Comparison of ENCODE assay signal across 13 cellular contexts in genomic region chr3:117853923-117854322, GRCh38.
DNase-seq lines count a peak whose midpoint lies in the region; ATAC-seq, FAIRE-seq and TF ChIP-seq lines count a peak whose summit lies in the region.
"Had no signal": no experiment of that assay in that cellular context is flagged by ENCODE, and none has a peak within 500 bp of the region (broad histone marks: within the 10 kb centered on the region; RNA-seq: fewer than 3 reads in every experiment).

No MANE protein-coding gene starts in this region.

- H3K4me1 Mint-ChIP-seq in activated naive CD4-positive, alpha-beta T cell treated with anti-CD3 and anti-CD28 coated beads for 36 hours (ENCODE audit: low read depth): no peaks in the 10 kb centered on the region
- H3K4me1 Mint-ChIP-seq: activated CD8-positive, alpha-beta memory T cell treated with anti-CD3 and anti-CD28 coated beads, Interleukin-2, amount 10 ng/mL, durations not matched to agents 7 days and 5 days; brain had no signal

- H3K4me1 ChIP-seq in A549: peaks cover 32% of the 10 kb centered on the region
- no peaks in the 10 kb centered on the region for H3K4me1 ChIP-seq in Panc1 (ENCODE audit: control insufficient read depth, insufficient read depth, low read length)

- peak overlapping the region; percentile 66 to 68 for H3K27ac ChIP-seq in A549
- no peak overlapping the region for H3K27ac ChIP-seq in Panc1 (ENCODE audit: low read length)
- H3K27ac ChIP-seq in substantia nigra (ENCODE audit: low read depth, low read length, poor library complexity, severe bottlenecking): no peak overlapping the region

- H3K27me3 Mint-ChIP-seq in activated naive CD4-positive, alpha-beta T cell treated with anti-CD3 and anti-CD28 coated beads for 36 hours (ENCODE audit: low read depth): no peaks in the 10 kb centered on the region
- H3K27me3 Mint-ChIP-seq: activated CD8-positive, alpha-beta memory T cell treated with anti-CD3 and anti-CD28 coated beads, Interleukin-2, amount 10 ng/mL, durations not matched to agents 7 days and 5 days; brain had no signal

- CTCF ChIA-PET in A549 (lab: Yijun Ruan, JAX): interaction anchor here (0.8 to 1.4 kb wide), 2 partner anchors 22 to 304 kb away, joined by 3 to 4 read pairs; no protein-coding TSS in a partner anchor
- CTCF ChIA-PET in Panc1 (lab: Charles Lee): no interaction called here
- CTCF ChIA-PET in activated naive CD4-positive, alpha-beta T cell treated with anti-CD3 and anti-CD28 coated beads for 36 hours (lab: Charles Lee): no interaction called here

- FAIRE-seq in A549 (lab: Jason Lieb, UNC): peak; percentile 100
- FAIRE-seq: K562 had no signal

- no peaks in the 10 kb centered on the region for H3K27me3 ChIP-seq in Panc1 (ENCODE audit: control insufficient read depth, insufficient read depth, low read length)

- H3K9me3 Mint-ChIP-seq in activated naive CD4-positive, alpha-beta T cell treated with anti-CD3 and anti-CD28 coated beads for 36 hours: peaks cover 3% of the 10 kb centered on the region

- ATAC-seq in A549 (peak; percentile 100), Panc1 (peak; percentile 84), GM21381 (IDR thresholded peaks at IDR 0.05; ENCODE audit: unreplicated experiment) (no peak)
- no peak for ATAC-seq in activated CD4-positive, CD25-positive, alpha-beta regulatory T cell treated with anti-CD3 and anti-CD28 coated beads, Interleukin-2, amount 50 U/mL, for 24 hours
- ATAC-seq: activated CD8-positive, alpha-beta memory T cell treated with anti-CD3 and anti-CD28 coated beads, Interleukin-2, amount 10 ng/mL, durations not matched to agents 7 days and 5 days; K562 had no signal

- no peaks in the 10 kb centered on the region; the same call in 1 of the 2 replicates for H3K36me3 ChIP-seq in Panc1 (ENCODE audit: control insufficient read depth, insufficient read depth, low read length)

- no peak; a peak in 2 of 5 replicates for TF ChIP-seq RAD21 in A549 (conservative IDR thresholded peaks at IDR 0.05 in 1 of 2, IDR thresholded peaks at IDR 0.05 in 1 of 2)

- TF ChIP-seq EP300 in A549 (IDR thresholded peaks at IDR 0.05): peak; percentile 67 to 77; a peak in 2 of 5 replicates

- DNase-seq in A549 (ENCODE audit: low read depth in 1 of 2, low spot score in 1 of 2) (peak; percentile 81 to 87), HFF-Myc (ENCODE audit: extremely low read depth, low read depth) (peak; percentile 21), Panc1 (ENCODE audit: low read depth, low spot score) (peak; percentile 52), fibroblast of mammary gland (ENCODE audit: low read depth) (peak; percentile 88), substantia nigra (lab: John Stamatoyannopoulos, UW) (no peak)
- no peak for DNase-seq in activated naive CD4-positive, alpha-beta T cell treated with anti-CD3 and anti-CD28 coated beads for 36 hours
- DNase-seq: activated CD8-positive, alpha-beta memory T cell treated with anti-CD3 and anti-CD28 coated beads, Interleukin-2, amount 10 ng/mL, durations not matched to agents 7 days and 5 days; head of caudate nucleus; NCI-H524 treated with DMSO at 0.1 percent for 48 hours had no signal

- peak overlapping the region; percentile 76 for H3K4me2 ChIP-seq in A549

- H3K9me3 ChIP-seq in A549 (peaks cover 6% of the 10 kb centered on the region; the same call in 2 of the 3 replicates), Panc1 (ENCODE audit: control insufficient read depth, insufficient read depth, low read depth, low read length) (no peaks in the 10 kb centered on the region)

- intact Hi-C loops in Panc1 (cut with micrococcal nuclease; ENCODE audit: unreplicated experiment): no loop called here
- intact Hi-C loops in activated naive CD4-positive, alpha-beta T cell treated with anti-CD3 and anti-CD28 coated beads for 36 hours (cut with micrococcal nuclease): no loop called here

- BruUV-seq in Panc1 (replicated peaks; lab: Mats Ljungman, UMichigan): no TSS peak

- POLR2A ChIA-PET in A549 (lab: Yijun Ruan, JAX) (no interaction called here), Panc1 (lab: Charles Lee) (no interaction called here)

- in situ Hi-C loops in Panc1 (cut with HindIII; ENCODE audit: low pct_unique_long_range_greater_than_20kb, low sequenced_read_pairs): no loop called here

- H3K4me3 ChIP-seq in A549 (0 out of 3 replicates have a peak overlapping the region, but pooled peaks have one; percentile 8), HFF-Myc (replicated peaks; ENCODE audit: low read depth, low read length) (no peak overlapping the region), Panc1 (ENCODE audit: low read depth in 2 of 2, low read length in 2 of 2) (no peak overlapping the region), fibroblast of mammary gland (ENCODE audit: control insufficient read depth, low read depth, low read length) (no peak overlapping the region)
- H3K4me3 ChIP-seq: K562 had no signal

- no peak overlapping the region for H3K27ac Mint-ChIP-seq in activated naive CD4-positive, alpha-beta T cell treated with anti-CD3 and anti-CD28 coated beads for 36 hours
- H3K27ac Mint-ChIP-seq: activated CD8-positive, alpha-beta memory T cell treated with anti-CD3 and anti-CD28 coated beads, Interleukin-2, amount 10 ng/mL, durations not matched to agents 7 days and 5 days had no signal

- H3K4me3 Mint-ChIP-seq in activated naive CD4-positive, alpha-beta T cell treated with anti-CD3 and anti-CD28 coated beads for 36 hours: no peak overlapping the region
- H3K4me3 Mint-ChIP-seq: activated CD8-positive, alpha-beta memory T cell treated with anti-CD3 and anti-CD28 coated beads, Interleukin-2, amount 10 ng/mL, durations not matched to agents 7 days and 5 days; brain had no signal

- 2% methylated on average over 3 of the region's 3 CpGs for WGBS in A549 (ENCODE audit: missing lambda C conversion rate)

- H3K36me3 Mint-ChIP-seq in activated naive CD4-positive, alpha-beta T cell treated with anti-CD3 and anti-CD28 coated beads for 36 hours (ENCODE audit: low read depth): no peaks in the 10 kb centered on the region
- H3K36me3 Mint-ChIP-seq: activated CD8-positive, alpha-beta memory T cell treated with anti-CD3 and anti-CD28 coated beads, Interleukin-2, amount 10 ng/mL, durations not matched to agents 7 days and 5 days had no signal

- no peak for TF ChIP-seq POLR2A in A549 (IDR thresholded peaks at IDR 0.05; ENCODE audit: low read length)

- TF ChIP-seq CTCF in A549 (IDR thresholded peaks at IDR 0.05): no peak
- TF ChIP-seq CTCF in HFF-Myc (IDR thresholded peaks at IDR 0.05; ENCODE audit: low read depth, low read length, missing control alignments): no peak
- TF ChIP-seq CTCF in Panc1 (IDR thresholded peaks at IDR 0.05): no peak
- TF ChIP-seq CTCF in fibroblast of mammary gland (conservative IDR thresholded peaks at IDR 0.05; ENCODE audit: control insufficient read depth, insufficient read depth, low read depth, low read length): no peak

TF ChIP-seq in A549, 52 proteins besides CTCF, POLR2A, EP300 and RAD21 (continues in another document):
- TF ChIP-seq, protein P1, sequence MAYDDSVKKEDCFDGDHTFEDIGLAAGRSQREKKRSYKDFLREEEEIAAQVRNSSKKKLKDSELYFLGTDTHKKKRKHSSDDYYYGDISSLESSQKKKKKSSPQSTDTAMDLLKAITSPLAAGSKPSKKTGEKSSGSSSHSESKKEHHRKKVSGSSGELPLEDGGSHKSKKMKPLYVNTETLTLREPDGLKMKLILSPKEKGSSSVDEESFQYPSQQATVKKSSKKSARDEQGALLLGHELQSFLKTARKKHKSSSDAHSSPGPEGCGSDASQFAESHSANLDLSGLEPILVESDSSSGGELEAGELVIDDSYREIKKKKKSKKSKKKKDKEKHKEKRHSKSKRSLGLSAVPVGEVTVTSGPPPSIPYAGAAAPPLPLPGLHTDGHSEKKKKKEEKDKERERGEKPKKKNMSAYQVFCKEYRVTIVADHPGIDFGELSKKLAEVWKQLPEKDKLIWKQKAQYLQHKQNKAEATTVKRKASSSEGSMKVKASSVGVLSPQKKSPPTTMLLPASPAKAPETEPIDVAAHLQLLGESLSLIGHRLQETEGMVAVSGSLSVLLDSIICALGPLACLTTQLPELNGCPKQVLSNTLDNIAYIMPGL (CRISPR knock-in tag; IDR thresholded peaks at IDR 0.05; ENCODE audit: borderline replicate concordance): no peak
- TF ChIP-seq PBX3 (IDR thresholded peaks at IDR 0.05) (0 out of 2 replicates have a peak, but pooled peaks have one; percentile 22), JUN (IDR thresholded peaks at IDR 0.05) (peak; percentile 56 to 77; a peak in 3 of 5 replicates), NFE2L2 (conservative IDR thresholded peaks at IDR 0.05; ENCODE audit: low read length) (no peak), REST (IDR thresholded peaks at IDR 0.05) (no peak)

Comparison
In these comparisons a context has a peak if more than half of its experiments do, and no peak if none do; other contexts are left out.
1. ATAC-seq: peak in A549 (2 of 2) and Panc1 (single experiment); none in GM21381 (single experiment) and activated CD4-positive, CD25-positive, alpha-beta regulatory T cell treated with anti-CD3 and anti-CD28 coated beads, Interleukin-2, amount 50 U/mL, for 24 hours (0 of 2).
2. DNase-seq: peak in A549 (2 of 2), HFF-Myc (single experiment), Panc1 (single experiment) and fibroblast of mammary gland (single experiment); none in substantia nigra (0 of 49) and activated naive CD4-positive, alpha-beta T cell treated with anti-CD3 and anti-CD28 coated beads for 36 hours (single experiment).
3. H3K27ac ChIP-seq: peak in A549 (2 of 2); none in Panc1 (single experiment) and substantia nigra (single experiment).